ENCODE assay signal across 8 cellular contexts in the genomic region with DNA sequence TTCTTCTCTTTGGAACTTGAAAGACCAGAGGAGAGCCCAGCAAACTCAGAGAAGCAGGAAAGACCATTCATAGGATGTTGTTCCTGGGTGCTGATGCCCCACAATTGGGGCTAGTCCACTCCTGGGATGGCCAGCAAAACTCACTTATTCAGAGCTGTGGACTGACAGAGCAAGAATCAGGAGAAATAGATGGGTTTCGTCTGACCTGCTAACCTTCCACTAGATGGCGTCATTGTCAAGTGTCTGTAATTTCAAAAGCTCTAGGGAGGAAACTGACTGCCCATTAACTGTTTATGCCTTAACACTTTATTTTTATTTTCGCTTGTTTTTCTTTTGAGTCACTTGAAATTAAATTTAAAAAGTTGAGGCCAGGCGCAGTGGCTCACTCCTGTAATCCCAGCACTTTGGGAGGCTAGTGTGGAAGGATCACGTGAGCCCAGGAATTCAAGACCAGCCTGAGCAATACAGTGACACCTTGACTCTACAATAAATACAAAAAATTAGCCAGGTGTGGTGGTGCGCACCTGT. TPM values are rescaled to one million over a fixed set of nuclear protein-coding genes. Genes with fewer than 3 reads are reported as not detected.
DNase-seq lines count a peak whose midpoint lies in the region; ATAC-seq and TF ChIP-seq lines count a peak whose summit lies in the region.

No MANE protein-coding gene starts in this region.

- no peaks in the 10 kb centered on the region for H3K27me3 ChIP-seq in suprapubic skin

- H3K9me3 ChIP-seq in suprapubic skin: no peaks in the 10 kb centered on the region

- WGBS in suprapubic skin: 31% methylated on average over 6 of the region's 6 CpGs

- no peak for TF ChIP-seq POLR2A in suprapubic skin (IDR thresholded peaks at IDR 0.05)

- no peaks in the 10 kb centered on the region for H3K4me1 ChIP-seq in suprapubic skin

- no peaks in the 10 kb centered on the region for H3K36me3 ChIP-seq in suprapubic skin

- H3K4me3 ChIP-seq in GM12864 (ENCODE audit: low read depth, low read length) (no peak overlapping the region), suprapubic skin (no peak overlapping the region)

- DNase-seq in AG08395 (ENCODE audit: low spot score) (peak; percentile 75), GM12864 (ENCODE audit: low read depth) (peak; percentile 55), NCI-H1092 (lab: John Stamatoyannopoulos, UW) (peak; percentile 52), RPMI8226 (peak; percentile 75), cerebellar cortex (ENCODE audit: low spot score) (peak; percentile 82), left colon (no peak), suprapubic skin (ENCODE audit: low spot score in 2 of 2) (no peak)

- no peak overlapping the region for H3K27ac ChIP-seq in suprapubic skin

- TF ChIP-seq CTCF in GM12864 (IDR thresholded peaks at IDR 0.05; ENCODE audit: low read depth, low read length, missing control alignments) (peak; percentile 71), suprapubic skin (IDR thresholded peaks at IDR 0.05) (peak; percentile 68 to 71)

- no peak for TF ChIP-seq EP300 in suprapubic skin (IDR thresholded peaks at IDR 0.05)

- ATAC-seq in left colon (peak; percentile 90), GM18498 (IDR thresholded peaks at IDR 0.05; ENCODE audit: unreplicated experiment) (no peak)

- intact Hi-C loops in left colon (cut with DNase I, micrococcal nuclease): loop anchor here (10.0 kb wide), 2 partner anchors 65 to 75 kb away; partner anchors contain the start of gene POLG2 (in 1 of the 2)

RNA-seq across cellular contexts. Expression of gene MILR1, which starts 28.7 kb away (rescaled TPM):
- total RNA-seq in left colon (1 to 10 TPM in 1 of 2 donors, under 1 TPM in 1; 0.82 to 3.3 TPM), suprapubic skin (under 1 TPM in 2 of 4 donors, not detected in 2; 0.45 to 0.57 TPM)

RNA-seq across cellular contexts. Expression of gene PECAM1, which starts 29.5 kb away (rescaled TPM):
- 10 to 100 TPM; 42.2 to 53.7 TPM for total RNA-seq in left colon
- total RNA-seq in suprapubic skin: 10 to 100 TPM; 18.8 to 70.2 (median 42.6) TPM

Comparison
In these comparisons a context has a peak if more than half of its experiments do, and no peak if none do; other contexts are left out.
1. DNase-seq: peak in AG08395 (single experiment), GM12864 (single experiment), NCI-H1092 (single experiment), RPMI8226 (single experiment) and cerebellar cortex (single experiment); none in left colon (0 of 2) and suprapubic skin (0 of 2).